Comparison of ENCODE assay signal across 1 cellular context in genomic region chr4:79653871-79654270, GRCh38.
TF ChIP-seq lines count a peak whose summit lies in the region.

No MANE protein-coding gene starts in this region.

TF ChIP-seq in IMR-90, 13 proteins besides CTCF, POLR2A, EP300 and RAD21:
- TF ChIP-seq MXI1 (IDR thresholded peaks at IDR 0.05; ENCODE audit: borderline replicate concordance, low read depth, low read length) (no peak), NFE2L2 (IDR thresholded peaks at IDR 0.05; ENCODE audit: low read depth, low read length) (no peak), CEBPB (IDR thresholded peaks at IDR 0.05; ENCODE audit: low read depth, low read length) (no peak), RCOR1 (IDR thresholded peaks at IDR 0.05; ENCODE audit: insufficient replicate concordance, low read length) (no peak), USF2 (IDR thresholded peaks at IDR 0.05; ENCODE audit: low read depth, low read length) (no peak), FOS (IDR thresholded peaks at IDR 0.05; ENCODE audit: low read depth, low read length) (no peak), RFX5 (IDR thresholded peaks at IDR 0.05; ENCODE audit: low read depth, low read length) (no peak), BHLHE40 (IDR thresholded peaks at IDR 0.05; ENCODE audit: low read depth, low read length) (no peak), ELK1 (IDR thresholded peaks at IDR 0.05; ENCODE audit: borderline replicate concordance, low read depth, low read length) (no peak), MAFK (IDR thresholded peaks at IDR 0.05; ENCODE audit: low read depth, low read length) (no peak), MAZ (IDR thresholded peaks at IDR 0.05; ENCODE audit: borderline replicate concordance, low read depth, low read length) (no peak), CHD1 (IDR thresholded peaks at IDR 0.05; ENCODE audit: low read depth, low read length) (no peak), SMC3 (IDR thresholded peaks at IDR 0.05; ENCODE audit: low read depth, low read length) (no peak)
